ENCODE assay signal across 8 cellular contexts in genomic region chr10:5666324-5667220, GRCh38. TPM values are rescaled to one million over a fixed set of nuclear protein-coding genes. Genes with fewer than 3 reads are reported as not detected.
A peak's percentile ranks its signal among the peaks of the same experiment; 100 is the strongest.
DNase-seq lines count a peak whose midpoint lies in the region; ATAC-seq, FAIRE-seq and TF ChIP-seq lines count a peak whose summit lies in the region.

TSS of gene ASB13 (minus strand) at chr10:5666595. CDS start at chr10:5666551, 44 bp downstream.

- DNase-seq in CD4-positive, alpha-beta memory T cell, result peak in 4 of 5 donors; percentile 15 to 28 (median 26)
- DNase-seq in Kasumi-1 (lab: John Stamatoyannopoulos, UW) (peak; percentile 53 to 63), dermis microvascular lymphatic vessel endothelial cell (ENCODE audit: low read depth in 2 of 2) (peak in 1 of 2 donors; percentile 58), HepG2 (ENCODE audit: low spot score) (peak; percentile 54), NCI-H187 treated with DMSO at 0.1 percent for 48 hours (lab: John Stamatoyannopoulos, UW) (no peak)
- DNase-seq in stimulated activated CD4-positive, alpha-beta T cell treated with anti-CD3 and anti-CD28 coated beads, Interleukin-1b, Interleukin-23, amount 100 ng/mL, for 24 hours (ENCODE audit: low read depth in 4 of 4, low spot score in 1 of 4), result peak in 3 of 4 experiments; percentile 21 to 28 (median 22)

- no peaks in the 10 kb centered on the region for H3K36me3 ChIP-seq in CD4-positive, alpha-beta memory T cell (ENCODE audit: insufficient read depth, low read length)
- H3K36me3 ChIP-seq in HepG2 (replicated peaks in 1 of 2; ENCODE audit: control insufficient read depth in 1 of 2, insufficient read depth in 2 of 2, low read length in 2 of 2), result no peaks in the 10 kb centered on the region

- 6% methylated on average over 20 of the region's 87 CpGs for WGBS in HepG2 (ENCODE audit: low lambda C conversion rate)

- peak within 1 kb of the TSS; percentile 37 to 77 for H3K4me3 ChIP-seq in CD4-positive, alpha-beta memory T cell (ENCODE audit: low read length in 2 of 2)
- H3K4me3 ChIP-seq in HepG2 (replicated peaks in 1 of 3; ENCODE audit: insufficient read depth in 1 of 3, low read depth in 2 of 3, low read length in 3 of 3), result peak within 1 kb of the TSS; percentile 73 to 98 (median 96)

- H3K27me3 Mint-ChIP-seq in CD4-positive, alpha-beta memory T cell, result no peaks in the 10 kb centered on the region

- TF ChIP-seq EP300 in HepG2 (IDR thresholded peaks at IDR 0.05; ENCODE audit: low read depth in 2 of 2, low read length in 2 of 2) (no peak), HepG2 (CRISPR knock-in tag; IDR thresholded peaks at IDR 0.05; ENCODE audit: borderline replicate concordance) (peak; percentile 53; the same call in 1 of the 2 replicates)

- CTCF ChIA-PET in CD4-positive, alpha-beta memory T cell (lab: Charles Lee; ENCODE audit: partially characterized antibody), result no interaction called here
- CTCF ChIA-PET in HepG2 (lab: Yijun Ruan, JAX; ENCODE audit: low intra/inter-chr PET ratio, low total read pairs), result no interaction called here

- peak within 1 kb of the TSS; percentile 93 to 96 (median 96) for H3K4me3 Mint-ChIP-seq in CD4-positive, alpha-beta memory T cell

- TF ChIP-seq CTCF in VCaP (conservative IDR thresholded peaks at IDR 0.05), result no peak
- TF ChIP-seq CTCF in HepG2 (CRISPR knock-in tag; IDR thresholded peaks at IDR 0.05), result peak; percentile 50

- H3K4me1 ChIP-seq in CD4-positive, alpha-beta memory T cell (ENCODE audit: insufficient read depth, low read length), result peaks cover 16% of the 10 kb centered on the region
- peaks cover 54% of the 10 kb centered on the region for H3K4me1 ChIP-seq in HepG2 (ENCODE audit: insufficient read depth, low read length)

- intact Hi-C loops in CD4-positive, alpha-beta memory T cell (cut with micrococcal nuclease), result loop anchor here (2.0 kb wide), 1 partner anchor 18 kb away; the partner anchor contains the start of gene TASOR2
- intact Hi-C loops in HepG2 (cut with micrococcal nuclease; ENCODE audit: unreplicated experiment), result loop anchor here (5.0 kb wide), 1 partner anchor 34 kb away; no protein-coding TSS in a partner anchor

- peaks cover 7% of the 10 kb centered on the region for H3K79me2 ChIP-seq in HepG2 (ENCODE audit: insufficient read depth, low read length)

- BruUV-seq in HepG2 (replicated peaks; lab: Mats Ljungman, UMichigan), result no TSS peak

- peak; percentile 18; the same call in 1 of the 2 replicates for TF ChIP-seq RAD21 in HepG2 (CRISPR knock-in tag; IDR thresholded peaks at IDR 0.05)

- peaks cover 22 to 45% (median 27%) of the 10 kb centered on the region in 4 donors for H3K4me1 Mint-ChIP-seq in CD4-positive, alpha-beta memory T cell

- H3K9ac ChIP-seq in HepG2 (ENCODE audit: insufficient read depth, low read depth, low read length), result peak within 1 kb of the TSS; percentile 80

- peak within 1 kb of the TSS; percentile 100 for H3K4me2 ChIP-seq in HepG2 (ENCODE audit: low read depth, low read length)

- H3K27ac ChIP-seq in CD4-positive, alpha-beta memory T cell (ENCODE audit: low read depth, low read length), result no peak within 1 kb of the TSS
- peak within 1 kb of the TSS; percentile 89 for H3K27ac ChIP-seq in VCaP
- H3K27ac ChIP-seq in HepG2 (ENCODE audit: extremely low read length, insufficient read depth, low read length), result peak within 1 kb of the TSS; percentile 76

- no peaks in the 10 kb centered on the region for H3K9me3 ChIP-seq in CD4-positive, alpha-beta memory T cell (ENCODE audit: control insufficient read depth in 1 of 2, low read length in 2 of 2)
- H3K9me3 ChIP-seq in HepG2 (ENCODE audit: low read length), result no peaks in the 10 kb centered on the region

- in situ Hi-C loops in HepG2 (cut with HindIII; ENCODE audit: extremely low pct_ligation_motif_present, low pct_unique_long_range_greater_than_20kb), result no loop called here

- no peaks in the 10 kb centered on the region for H4K20me1 ChIP-seq in HepG2 (ENCODE audit: insufficient read depth, low read length)

- peak; percentile 46 to 60; a peak in 3 of 4 replicates for TF ChIP-seq POLR2A in HepG2 (IDR thresholded peaks at IDR 0.05; ENCODE audit: insufficient read depth in 1 of 2, low read depth in 2 of 2, low read length in 2 of 2)

- FAIRE-seq in HepG2 (lab: Jason Lieb, UNC), result no peak

- peak within 1 kb of the TSS; percentile 51 to 91 (median 82) for H3K27ac Mint-ChIP-seq in CD4-positive, alpha-beta memory T cell

- no peak within 1 kb of the TSS for H2AFZ ChIP-seq in HepG2 (ENCODE audit: low read length)

- H3K27me3 ChIP-seq in CD4-positive, alpha-beta memory T cell (ENCODE audit: insufficient read depth, low read length), result no peaks in the 10 kb centered on the region
- peaks cover 0 to 9% of the 10 kb centered on the region in 2 experiments; a peak in 1 of 5 replicates for H3K27me3 ChIP-seq in HepG2 (ENCODE audit: control insufficient read depth in 1 of 2, insufficient read depth in 2 of 2, low read length in 2 of 2)

- H3K36me3 Mint-ChIP-seq in CD4-positive, alpha-beta memory T cell, result peaks cover 0 to 4% of the 10 kb centered on the region in 2 donors

- POLR2A ChIA-PET in CD4-positive, alpha-beta memory T cell (lab: Charles Lee; ENCODE audit: partially characterized antibody), result interaction anchor here (1.0 to 1.3 kb wide), 2 partner anchors 102 to 223 kb away, joined by 3 to 5 read pairs; partner anchors contain the start of genes ANKRD16 and FBH1
- POLR2A ChIA-PET in HepG2 (lab: Yijun Ruan, JAX), result interaction anchor here (0.8 to 1.1 kb wide), 2 partner anchors 18 kb away, joined by 3 read pairs; partner anchors contain the start of gene TASOR2

- H3K9me3 Mint-ChIP-seq in CD4-positive, alpha-beta memory T cell, result no peaks in the 10 kb centered on the region

- peak; percentile 65 for ATAC-seq in GM21390 (IDR thresholded peaks at IDR 0.05; ENCODE audit: unreplicated experiment)
- ATAC-seq in HepG2, result peak; percentile 90

TF ChIP-seq in HepG2, 621 proteins besides CTCF, POLR2A, EP300 and RAD21 (continues in another document):
- TF ChIP-seq CREBL2 (CRISPR knock-in tag; IDR thresholded peaks at IDR 0.05; ENCODE audit: borderline replicate concordance), result no peak
- no peak for TF ChIP-seq ZNF326 (CRISPR knock-in tag; IDR thresholded peaks at IDR 0.05; ENCODE audit: borderline replicate concordance)
- TF ChIP-seq IRX3 (CRISPR knock-in tag; IDR thresholded peaks at IDR 0.05; ENCODE audit: borderline replicate concordance, low read depth), result peak; percentile 26; the same call in 1 of the 2 replicates
- no peak for TF ChIP-seq SOX13 (IDR thresholded peaks at IDR 0.05)
- TF ChIP-seq SOX13 (CRISPR knock-in tag; conservative IDR thresholded peaks at IDR 0.05 in 1 of 2, IDR thresholded peaks at IDR 0.05 in 1 of 2), result no peak
- TF ChIP-seq ZNF772 (CRISPR knock-in tag; IDR thresholded peaks at IDR 0.05), result no peak
- TF ChIP-seq ZNF580 (CRISPR knock-in tag; IDR thresholded peaks at IDR 0.05; ENCODE audit: borderline replicate concordance, low read depth), result no peak; the same call in 1 of the 2 replicates
- TF ChIP-seq NBN (conservative IDR thresholded peaks at IDR 0.05), result no peak
- TF ChIP-seq KLF11 (CRISPR knock-in tag; IDR thresholded peaks at IDR 0.05), result no peak
- TF ChIP-seq PHB2 (IDR thresholded peaks at IDR 0.05; ENCODE audit: partially characterized antibody), result no peak

RNA-seq across cellular contexts. Expression of gene ASB13, which starts in this region (rescaled TPM):
- total RNA-seq in CD4-positive, alpha-beta memory T cell, result 10 to 100 TPM; 15.4 to 18.5 TPM
- 10 to 100 TPM; 15.9 to 16.9 TPM for polyA plus RNA-seq in CD4-positive, alpha-beta memory T cell
- total RNA-seq in dermis microvascular lymphatic vessel endothelial cell, result 18.1 and 33.3 TPM in 2 replicates
- total RNA-seq in HepG2 (2016; rRNA removed; fragmentation: Illumina TruSeq; extraction: Trizol), result 15.4 and 17.5 TPM in 2 replicates
- 3.3 and 4.7 TPM in 2 replicates for total RNA-seq in HepG2 (2016; cell fraction: cytosol; rRNA removed; fragmentation: Illumina TruSeq; extraction: Trizol; ENCODE audit: low read depth)
- total RNA-seq in HepG2 (2016; cell fraction: insoluble cytoplasmic fraction; rRNA removed; fragmentation: Illumina TruSeq; extraction: Trizol), result 15.6 and 18.5 TPM in 2 replicates
- 14.1 and 16.1 TPM in 2 replicates for total RNA-seq in HepG2 (2016; cell fraction: membrane; rRNA removed; fragmentation: Illumina TruSeq; extraction: Trizol)
- 7.1 and 7.5 TPM in 2 replicates for total RNA-seq in HepG2 (2016; cell fraction: nucleus; rRNA removed; fragmentation: Illumina TruSeq; extraction: Trizol)
- 9.3 and 12.7 TPM in 2 replicates for polyA plus RNA-seq in HepG2 (2011; rRNA removed)
- polyA plus RNA-seq in HepG2 (2011; cell fraction: cytosol; rRNA removed), result 12.4 and 12.5 TPM in 2 replicates
- 7.4 and 9.5 TPM in 2 replicates for polyA plus RNA-seq in HepG2 (2011; cell fraction: nucleus; rRNA removed)
- polyA plus RNA-seq in HepG2 (2012), result 12.8 and 15.5 TPM in 2 replicates
- polyA plus RNA-seq in HepG2 (2016; cell fraction: cytosol; fragmentation: Illumina TruSeq; extraction: Trizol; ENCODE audit: low read depth), result 4.6 and 4.7 TPM in 2 replicates
- 12.6 and 16.4 TPM in 2 replicates for polyA plus RNA-seq in HepG2 (2016; cell fraction: insoluble cytoplasmic fraction; fragmentation: Illumina TruSeq; extraction: Trizol; ENCODE audit: low read depth)
- polyA plus RNA-seq in HepG2 (2016; cell fraction: membrane; fragmentation: Illumina TruSeq; extraction: Trizol; ENCODE audit: low read depth), result 10.4 and 12.4 TPM in 2 replicates
- 12.4 and 14.5 TPM in 2 replicates for polyA plus RNA-seq in HepG2 (2016; cell fraction: nucleus; fragmentation: Illumina TruSeq; extraction: Trizol; ENCODE audit: insufficient read depth, low read depth)
- 31.7 and 36.4 TPM in 2 replicates for polyA minus RNA-seq in HepG2 (2011; rRNA and poly(A)+ RNA removed; ENCODE audit: low replicate concordance)
- polyA minus RNA-seq in HepG2 (2011; cell fraction: cytosol; rRNA and poly(A)+ RNA removed), result 10.6 and 14.5 TPM in 2 replicates
- 5.5 and 7.7 TPM in 2 replicates for polyA minus RNA-seq in HepG2 (2011; cell fraction: nucleus; rRNA and poly(A)+ RNA removed)
